ENCODE assay signal across 17 cellular contexts in the genomic region with DNA sequence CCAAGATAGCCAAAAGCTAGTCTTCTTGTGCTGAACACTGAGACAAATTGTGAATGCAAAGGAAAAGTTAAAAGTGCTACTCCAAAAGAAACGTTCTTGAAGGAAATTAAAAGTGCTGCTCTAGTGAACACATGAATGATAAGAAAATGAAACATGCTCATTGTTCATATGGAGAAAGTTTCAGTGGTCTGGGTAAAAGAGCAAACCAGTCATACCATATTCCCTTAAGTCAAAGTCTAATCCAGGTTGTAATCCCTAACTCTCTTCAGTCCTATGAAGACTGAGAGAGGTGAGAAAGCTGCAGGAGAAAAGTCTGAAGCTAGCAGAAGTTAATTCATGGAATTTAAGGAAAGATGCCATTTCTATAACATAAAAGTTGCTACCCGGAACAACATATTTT.
A peak's percentile ranks its signal among the peaks of the same experiment; 100 is the strongest.
DNase-seq lines count a peak whose midpoint lies in the region; ATAC-seq lines count a peak whose summit lies in the region.
"Had no signal": no experiment of that assay in that cellular context is flagged by ENCODE, and none has a peak within 500 bp of the region (broad histone marks: within the 10 kb centered on the region; RNA-seq: fewer than 3 reads in every experiment).

No MANE protein-coding gene starts in this region.

- intact Hi-C loops in activated naive CD4-positive, alpha-beta T cell treated with anti-CD3 and anti-CD28 coated beads for 36 hours (cut with micrococcal nuclease), result loop anchor here (1.0 to 5.0 kb wide), 2 partner anchors 102 to 321 kb away; no protein-coding TSS in a partner anchor

- H3K4me1 Mint-ChIP-seq in activated naive CD4-positive, alpha-beta T cell treated with anti-CD3 and anti-CD28 coated beads for 36 hours (ENCODE audit: low read depth), result peaks cover 14% of the 10 kb centered on the region
- peaks cover 11% of the 10 kb centered on the region for H3K4me1 Mint-ChIP-seq in T-helper 2 cell treated with Interferon-gamma antibody and Interleukin-4, amounts not matched to agents 5 μg/mL and 100 μg/mL, for 36 hours (ENCODE audit: low read depth)
- H3K4me1 Mint-ChIP-seq in stimulated activated naive CD8-positive, alpha-beta T cell treated with anti-CD3 and anti-CD28 coated beads, Interleukin-15, amount 100 ng/mL, for 72 hours, result peaks cover 10% of the 10 kb centered on the region

- ATAC-seq in activated naive CD4-positive, alpha-beta T cell treated with anti-CD3 and anti-CD28 coated beads, Interleukin-2, amount 50 U/mL, for 72 hours, result peak; percentile 56 to 75
- ATAC-seq in GM18858 (IDR thresholded peaks at IDR 0.05; ENCODE audit: unreplicated experiment), result peak; percentile 46
- ATAC-seq in stimulated activated naive CD8-positive, alpha-beta T cell treated with anti-CD3 and anti-CD28 coated beads, Interleukin-15, amount 100 ng/mL, for 72 hours, result peak; percentile 81
- ATAC-seq in GM21381 (IDR thresholded peaks at IDR 0.05; ENCODE audit: unreplicated experiment), result no peak

- DNase-seq in activated naive CD4-positive, alpha-beta T cell treated with anti-CD3 and anti-CD28 coated beads, Interleukin-2, amount 50 U/mL, for 72 hours (ENCODE audit: low spot score in 2 of 2), result no peak
- DNase-seq in activated naive CD4-positive, alpha-beta T cell treated with anti-CD3 and anti-CD28 coated beads for 36 hours, result no peak
- DNase-seq in T-helper 2 cell treated with Interferon-gamma antibody and Interleukin-4, amounts not matched to agents 5 μg/mL and 100 μg/mL, for 36 hours (ENCODE audit: low spot score), result no peak
- DNase-seq in stimulated activated naive CD8-positive, alpha-beta T cell treated with anti-CD3 and anti-CD28 coated beads, Interleukin-15, amount 100 ng/mL, for 72 hours, result no peak
- DNase-seq in SKM-1 (lab: John Stamatoyannopoulos, UW; ENCODE audit: unreplicated experiment), result no peak
- DNase-seq: CD4-positive, alpha-beta T cell; HCEC 1CT; NCI-H1092; NCI-H1417 treated with DMSO at 0.1 percent for 48 hours; NCI-H1694 treated with DMSO at 0.1 percent for 48 hours; NCI-H2081; NCI-H2227 treated with DMSO at 0.1 percent for 48 hours; NCI-H526 treated with DMSO at 0.1 percent for 48 hours; Right ventricle myocardium superior; RPMI8226 had no signal

- CTCF ChIA-PET in activated naive CD4-positive, alpha-beta T cell treated with anti-CD3 and anti-CD28 coated beads for 36 hours (lab: Charles Lee), result interaction anchor here (0.6 kb wide), 1 partner anchor 138 kb away, joined by 3 read pairs; no protein-coding TSS in a partner anchor

- H3K9me3 Mint-ChIP-seq in activated naive CD4-positive, alpha-beta T cell treated with anti-CD3 and anti-CD28 coated beads, Interleukin-2, amount 50 U/mL, for 72 hours, result peaks cover 7 to 16% of the 10 kb centered on the region in 2 donors
- H3K9me3 Mint-ChIP-seq in activated naive CD4-positive, alpha-beta T cell treated with anti-CD3 and anti-CD28 coated beads for 36 hours, result peaks cover 7% of the 10 kb centered on the region
- peaks cover 26% of the 10 kb centered on the region for H3K9me3 Mint-ChIP-seq in T-helper 2 cell treated with Interferon-gamma antibody and Interleukin-4, amounts not matched to agents 5 μg/mL and 100 μg/mL, for 36 hours
- H3K9me3 Mint-ChIP-seq in stimulated activated naive CD8-positive, alpha-beta T cell treated with anti-CD3 and anti-CD28 coated beads, Interleukin-15, amount 100 ng/mL, for 72 hours, result peaks cover 7 to 25% of the 10 kb centered on the region in 2 donors

- peak overlapping the region; percentile 44 to 75 for H3K27ac Mint-ChIP-seq in activated naive CD4-positive, alpha-beta T cell treated with anti-CD3 and anti-CD28 coated beads, Interleukin-2, amount 50 U/mL, for 72 hours
- no peak overlapping the region for H3K27ac Mint-ChIP-seq in activated naive CD4-positive, alpha-beta T cell treated with anti-CD3 and anti-CD28 coated beads for 36 hours
- peak overlapping the region; percentile 10 for H3K27ac Mint-ChIP-seq in T-helper 2 cell treated with Interferon-gamma antibody and Interleukin-4, amounts not matched to agents 5 μg/mL and 100 μg/mL, for 36 hours
- no peak overlapping the region for H3K27ac Mint-ChIP-seq in stimulated activated naive CD8-positive, alpha-beta T cell treated with anti-CD3 and anti-CD28 coated beads, Interleukin-15, amount 100 ng/mL, for 72 hours
- H3K27ac Mint-ChIP-seq: CD4-positive, alpha-beta T cell had no signal

- no peaks in the 10 kb centered on the region for H3K27me3 Mint-ChIP-seq in activated naive CD4-positive, alpha-beta T cell treated with anti-CD3 and anti-CD28 coated beads for 36 hours (ENCODE audit: low read depth)
- no peaks in the 10 kb centered on the region for H3K27me3 Mint-ChIP-seq in T-helper 2 cell treated with Interferon-gamma antibody and Interleukin-4, amounts not matched to agents 5 μg/mL and 100 μg/mL, for 36 hours (ENCODE audit: low read depth)
- no peaks in the 10 kb centered on the region for H3K27me3 Mint-ChIP-seq in stimulated activated naive CD8-positive, alpha-beta T cell treated with anti-CD3 and anti-CD28 coated beads, Interleukin-15, amount 100 ng/mL, for 72 hours
- H3K27me3 Mint-ChIP-seq: CD4-positive, alpha-beta T cell had no signal

- no peak overlapping the region for H3K4me3 Mint-ChIP-seq in activated naive CD4-positive, alpha-beta T cell treated with anti-CD3 and anti-CD28 coated beads for 36 hours
- H3K4me3 Mint-ChIP-seq in T-helper 2 cell treated with Interferon-gamma antibody and Interleukin-4, amounts not matched to agents 5 μg/mL and 100 μg/mL, for 36 hours, result no peak overlapping the region
- H3K4me3 Mint-ChIP-seq in stimulated activated naive CD8-positive, alpha-beta T cell treated with anti-CD3 and anti-CD28 coated beads, Interleukin-15, amount 100 ng/mL, for 72 hours, result no peak overlapping the region
- H3K4me3 Mint-ChIP-seq: CD4-positive, alpha-beta T cell had no signal

- H3K36me3 Mint-ChIP-seq in activated naive CD4-positive, alpha-beta T cell treated with anti-CD3 and anti-CD28 coated beads, Interleukin-2, amount 50 U/mL, for 72 hours, result peaks cover 28 to 50% of the 10 kb centered on the region in 2 donors
- peaks cover 43% of the 10 kb centered on the region for H3K36me3 Mint-ChIP-seq in activated naive CD4-positive, alpha-beta T cell treated with anti-CD3 and anti-CD28 coated beads for 36 hours (ENCODE audit: low read depth)
- peaks cover 51% of the 10 kb centered on the region for H3K36me3 Mint-ChIP-seq in T-helper 2 cell treated with Interferon-gamma antibody and Interleukin-4, amounts not matched to agents 5 μg/mL and 100 μg/mL, for 36 hours (ENCODE audit: low read depth)

Comparison
In these comparisons a context has a peak if more than half of its experiments do, and no peak if none do; other contexts are left out.
1. H3K27ac Mint-ChIP-seq: peak in activated naive CD4-positive, alpha-beta T cell treated with anti-CD3 and anti-CD28 coated beads, Interleukin-2, amount 50 U/mL, for 72 hours (2 of 2) and T-helper 2 cell treated with Interferon-gamma antibody and Interleukin-4, amounts not matched to agents 5 μg/mL and 100 μg/mL, for 36 hours (single experiment); none in activated naive CD4-positive, alpha-beta T cell treated with anti-CD3 and anti-CD28 coated beads for 36 hours (single experiment) and stimulated activated naive CD8-positive, alpha-beta T cell treated with anti-CD3 and anti-CD28 coated beads, Interleukin-15, amount 100 ng/mL, for 72 hours (0 of 2).